In the genomic region with DNA sequence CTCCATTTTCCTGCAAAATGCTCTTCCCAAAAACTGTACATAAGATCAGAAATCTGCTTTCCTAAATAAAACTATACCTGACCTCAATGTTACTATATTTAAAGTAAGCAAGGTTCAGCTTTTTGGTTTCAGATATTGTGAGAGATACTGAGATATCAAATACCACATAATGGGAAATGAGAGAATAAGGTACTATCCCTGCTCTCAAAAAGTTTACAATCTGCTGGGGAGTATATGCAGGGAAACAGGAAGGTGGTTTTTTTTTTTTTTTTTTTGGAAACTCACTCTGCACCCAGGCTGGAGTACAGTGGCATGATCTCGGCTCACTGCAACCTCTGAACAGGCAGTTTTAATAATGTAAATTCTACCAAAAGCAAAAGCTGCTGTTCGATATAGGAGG, we compare ENCODE assay signal across 4 cellular contexts.
"Had no signal": no experiment of that assay in that cellular context is flagged by ENCODE, and none has a peak within 500 bp of the region (broad histone marks: within the 10 kb centered on the region; RNA-seq: fewer than 3 reads in every experiment).

No MANE protein-coding gene starts in this region.

- DNase-seq: H9, HCEC 1CT had no signal

- H3K4me3 Mint-ChIP-seq: GM23338, H9, IgD-negative memory B cell had no signal

- H3K27me3 Mint-ChIP-seq: IgD-negative memory B cell had no signal

- H3K9me3 Mint-ChIP-seq: GM23338, H9, IgD-negative memory B cell had no signal

- H3K27ac Mint-ChIP-seq: GM23338, H9, IgD-negative memory B cell had no signal
